In the genomic region with DNA sequence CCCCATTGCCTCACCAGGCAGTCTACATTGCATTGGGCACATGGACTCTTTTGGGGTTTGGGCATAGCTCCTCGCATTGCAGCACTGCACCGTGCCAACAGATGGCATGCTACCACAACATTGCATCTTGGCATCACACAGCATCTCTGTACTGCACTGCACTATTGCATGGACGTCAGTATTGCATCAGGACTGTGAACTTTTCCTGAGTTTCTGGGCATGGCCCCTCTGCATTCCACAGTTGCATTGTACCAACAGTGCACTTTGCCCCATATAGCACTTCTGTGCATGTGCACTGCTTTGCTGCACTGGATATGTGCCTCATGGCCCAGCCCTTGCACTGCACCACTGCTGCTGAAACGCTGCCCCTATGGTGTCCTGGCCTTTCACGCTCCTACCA, we compare ENCODE assay signal across 8 cellular contexts. TPM values are rescaled to one million over a fixed set of nuclear protein-coding genes. Genes with fewer than 3 reads are reported as not detected.
DNase-seq lines count a peak whose midpoint lies in the region; ATAC-seq and TF ChIP-seq lines count a peak whose summit lies in the region.

No MANE protein-coding gene starts in this region.

- H3K9me3 ChIP-seq in lower lobe of right lung = no peaks in the 10 kb centered on the region

- no peak overlapping the region for H3K4me3 ChIP-seq in lower lobe of right lung

- H3K27ac ChIP-seq in lower lobe of right lung = no peak overlapping the region

- no peaks in the 10 kb centered on the region for H3K4me1 ChIP-seq in lower lobe of right lung

- TF ChIP-seq CTCF in lower lobe of right lung (IDR thresholded peaks at IDR 0.05) = peak; percentile 26

- H3K27me3 ChIP-seq in lower lobe of right lung (ENCODE audit: low read depth) = no peaks in the 10 kb centered on the region

- H3K36me3 ChIP-seq in lower lobe of right lung = no peaks in the 10 kb centered on the region

- ATAC-seq in lower lobe of right lung (peak; percentile 22 to 40), HG03342 (IDR thresholded peaks at IDR 0.05; ENCODE audit: unreplicated experiment) (no peak), HG03108 (IDR thresholded peaks at IDR 0.05; ENCODE audit: unreplicated experiment) (no peak), GM21737 (IDR thresholded peaks at IDR 0.05; ENCODE audit: unreplicated experiment) (no peak)

- intact Hi-C loops in lower lobe of right lung (cut with DNase I) = no loop called here

- DNase-seq in COLO668 (lab: John Stamatoyannopoulos, UW; ENCODE audit: unreplicated experiment) (peak; percentile 51), HT-29 (ENCODE audit: low spot score) (peak; percentile 52), astrocyte of the hippocampus (ENCODE audit: low read depth, low spot score) (peak; percentile 75), lower lobe of right lung (no peak), OCI-M1 (lab: John Stamatoyannopoulos, UW) (no peak)

RNA-seq across cellular contexts. Expression of a gene that starts 9.6 kb away (rescaled TPM):
- total RNA-seq in HT-29 (2014; rRNA removed; shearing (Covaris generic)) = 0.03 TPM in 2 replicates
- total RNA-seq in lower lobe of right lung = 35.1 TPM

RNA-seq across cellular contexts. Expression of a gene that starts 15.1 kb away (rescaled TPM):
- total RNA-seq in HT-29 (2014; rRNA removed; shearing (Covaris generic)) = 24.2 and 27.8 TPM in 2 replicates
- 16.9 TPM for total RNA-seq in lower lobe of right lung

Comparison
In these comparisons a context has a peak if more than half of its experiments do, and no peak if none do; other contexts are left out.
1. DNase-seq: peak in COLO668 (single experiment), HT-29 (single experiment) and astrocyte of the hippocampus (single experiment); none in lower lobe of right lung (single experiment) and OCI-M1 (single experiment).
2. ATAC-seq: peak in lower lobe of right lung (2 of 2); none in HG03342 (single experiment), HG03108 (single experiment) and GM21737 (single experiment).
3. RNA of a gene that starts 9.6 kb away (total RNA-seq): 35.1 TPM in lower lobe of right lung (single experiment); 0.03 TPM in HT-29; every median in the first group is over 10 times any median in the second.